In genomic region chr12:86137936-86138335, GRCh38 we compare ENCODE assay signal across 15 cellular contexts.
DNase-seq lines count a peak whose midpoint lies in the region; ATAC-seq and TF ChIP-seq lines count a peak whose summit lies in the region.
"Had no signal": no experiment of that assay in that cellular context is flagged by ENCODE, and none has a peak within 500 bp of the region (broad histone marks: within the 10 kb centered on the region; RNA-seq: fewer than 3 reads in every experiment).

No MANE protein-coding gene starts in this region.

- H3K9me2 ChIP-seq in PC-9 (ENCODE audit: insufficient read depth), result no peaks in the 10 kb centered on the region

- DNase-seq in A172 (ENCODE audit: low spot score), result peak; percentile 80
- DNase-seq in HT1080 (ENCODE audit: low read depth), result peak; percentile 81
- DNase-seq in astrocyte of the spinal cord (ENCODE audit: low read depth, low spot score), result peak; percentile 52
- DNase-seq in iris pigment epithelial cell (ENCODE audit: low read depth), result peak; percentile 42
- DNase-seq in PC-9, result no peak
- DNase-seq in activated T-cell treated with anti-CD3 and anti-CD28 coated beads for 4 hours, result no peak
- DNase-seq: 8988T, heart left ventricle, left ventricle myocardium inferior, MV-4-11, NCI-H345, testis had no signal

- no peak for ATAC-seq in HG03342 (IDR thresholded peaks at IDR 0.05; ENCODE audit: unreplicated experiment)
- no peak for ATAC-seq in HG03378 (IDR thresholded peaks at IDR 0.05; ENCODE audit: unreplicated experiment)
- ATAC-seq: heart left ventricle had no signal

- H3K4me2 ChIP-seq in PC-9, result no peak overlapping the region

- no peak for TF ChIP-seq CTCF in astrocyte of the spinal cord (IDR thresholded peaks at IDR 0.05; ENCODE audit: low read depth, low read length)
- no peak for TF ChIP-seq CTCF in PC-9 (conservative IDR thresholded peaks at IDR 0.05)

- no peaks in the 10 kb centered on the region for H3K79me2 ChIP-seq in PC-9 (ENCODE audit: low read depth)

- POLR2A ChIA-PET in PC-9 (lab: Charles Lee; ENCODE audit: unreplicated experiment), result no interaction called here

- H3K27me3 ChIP-seq in PC-9 (ENCODE audit: insufficient read depth, low read depth), result no peaks in the 10 kb centered on the region
- H3K27me3 ChIP-seq: heart left ventricle, testis had no signal

- in situ Hi-C loops in astrocyte of the spinal cord (cut with HindIII; ENCODE audit: low sequenced_read_pairs), result no loop called here

- H3K4me1 ChIP-seq in PC-9 (replicated peaks; ENCODE audit: insufficient read depth), result no peaks in the 10 kb centered on the region
- H3K4me1 ChIP-seq: heart left ventricle, left ventricle myocardium inferior, testis had no signal

- no peak overlapping the region for H2AFZ ChIP-seq in PC-9

- no peak overlapping the region for H3K27ac ChIP-seq in PC-9
- H3K27ac ChIP-seq: heart left ventricle, left ventricle myocardium inferior, skin epidermis, testis had no signal

- BruUV-seq in PC-9 (replicated peaks; lab: Mats Ljungman, UMichigan), result no TSS peak

- CTCF ChIA-PET in PC-9 (lab: Charles Lee), result no interaction called here

- H3K4me3 ChIP-seq in astrocyte of the spinal cord (ENCODE audit: low read depth, low read length) (no peak overlapping the region), PC-9 (no peak overlapping the region)
- H3K4me3 ChIP-seq: heart left ventricle, left ventricle myocardium inferior, skin epidermis, testis had no signal

- no peaks in the 10 kb centered on the region for H3K36me3 ChIP-seq in PC-9 (ENCODE audit: low read depth)
- H3K36me3 ChIP-seq: heart left ventricle, left ventricle myocardium inferior had no signal

- H4K20me1 ChIP-seq in PC-9 (ENCODE audit: insufficient read depth), result no peaks in the 10 kb centered on the region

- H3F3A ChIP-seq in PC-9 (ENCODE audit: insufficient read depth, low read depth), result no peaks in the 10 kb centered on the region

- intact Hi-C loops in PC-9 (cut with micrococcal nuclease; ENCODE audit: unreplicated experiment), result no loop called here

- no peaks in the 10 kb centered on the region for H3K9me3 ChIP-seq in PC-9 (ENCODE audit: insufficient read depth, low read depth)
- H3K9me3 ChIP-seq: heart left ventricle, left ventricle myocardium inferior, testis had no signal

Comparison
In these comparisons a context has a peak if more than half of its experiments do, and no peak if none do; other contexts are left out.
1. DNase-seq: peak in A172 (single experiment), HT1080 (single experiment), astrocyte of the spinal cord (single experiment) and iris pigment epithelial cell (single experiment); none in PC-9 (0 of 2) and activated T-cell treated with anti-CD3 and anti-CD28 coated beads for 4 hours (single experiment).